Comparison of ENCODE assay signal across 1 cellular context in genomic region chr13:49996951-49997895, GRCh38.
TF ChIP-seq lines count a peak whose summit lies in the region.

TRIM13 (plus strand) TSS chr13:49997042; CDS start chr13:50011941, 14,899 bp downstream.

TF ChIP-seq in GM12878, 131 proteins besides CTCF, POLR2A, EP300 and RAD21 (continued from another document and continues in another):
- TF ChIP-seq PRDM15 (CRISPR knock-in tag; IDR thresholded peaks at IDR 0.05), result no peak
- TF ChIP-seq BCL11A (IDR thresholded peaks at IDR 0.05; ENCODE audit: low read depth, low read length), result 0 out of 2 replicates have a peak, but pooled peaks have one; percentile 6
- no peak for TF ChIP-seq TCF3 (IDR thresholded peaks at IDR 0.05; ENCODE audit: borderline replicate concordance, insufficient read depth, low read depth, low read length)
- TF ChIP-seq CREB1 (IDR thresholded peaks at IDR 0.05; ENCODE audit: low read depth), result no peak; the same call in none of the 2 replicates
- TF ChIP-seq GABPA (IDR thresholded peaks at IDR 0.05; ENCODE audit: low read depth), result no peak
- no peak for TF ChIP-seq FOXK2 (IDR thresholded peaks at IDR 0.05)
- TF ChIP-seq ZNF592 (IDR thresholded peaks at IDR 0.05), result no peak
- no peak for TF ChIP-seq ETV6 (conservative IDR thresholded peaks at IDR 0.05 in 1 of 2, IDR thresholded peaks at IDR 0.05 in 1 of 2; ENCODE audit: borderline replicate concordance in 1 of 2, low read depth in 1 of 2)
- TF ChIP-seq KAT2A (conservative IDR thresholded peaks at IDR 0.05; ENCODE audit: control insufficient read depth, low read depth, low read length), result no peak
- no peak for TF ChIP-seq REST (IDR thresholded peaks at IDR 0.05; ENCODE audit: low read depth, low read length)
- TF ChIP-seq CBFB (IDR thresholded peaks at IDR 0.05; ENCODE audit: low read depth), result no peak
- TF ChIP-seq JUNB (IDR thresholded peaks at IDR 0.05), result no peak
- TF ChIP-seq MXI1 (IDR thresholded peaks at IDR 0.05; ENCODE audit: low read depth, low read length), result peak; percentile 13; the same call in 1 of the 2 replicates
- TF ChIP-seq CBX5 (IDR thresholded peaks at IDR 0.05; ENCODE audit: low read depth), result peak; percentile 65; the same call in 1 of the 2 replicates
- no peak for TF ChIP-seq ATF2 (IDR thresholded peaks at IDR 0.05; ENCODE audit: low read length)
- 0 out of 4 replicates have a peak, but pooled peaks of 1 of the 2 experiments have one; percentile 27 for TF ChIP-seq SRF (IDR thresholded peaks at IDR 0.05; ENCODE audit: low read depth in 2 of 2, low read length in 2 of 2)
- TF ChIP-seq ATF3 (IDR thresholded peaks at IDR 0.05; ENCODE audit: borderline replicate concordance, extremely low read depth, low read depth, low read length), result no peak
- peak; percentile 91 for TF ChIP-seq SMARCA5 (IDR thresholded peaks at IDR 0.05)
- no peak for TF ChIP-seq PAX8 (IDR thresholded peaks at IDR 0.05)
- TF ChIP-seq CBX3 (IDR thresholded peaks at IDR 0.05; ENCODE audit: borderline replicate concordance, low read depth), result no peak
- peak; percentile 87 for TF ChIP-seq POLR2AphosphoS5 (IDR thresholded peaks at IDR 0.05; ENCODE audit: low read length)
- TF ChIP-seq BRCA1 (IDR thresholded peaks at IDR 0.05; ENCODE audit: low read depth, low read length), result no peak
- peak; percentile 58 for TF ChIP-seq RELA (IDR thresholded peaks at IDR 0.05; ENCODE audit: borderline replicate concordance, partially characterized antibody)
- TF ChIP-seq HSF1 (IDR thresholded peaks at IDR 0.05; ENCODE audit: low read depth, low read length), result no peak
- 0 out of 2 replicates have a peak, but pooled peaks have one; percentile 43 for TF ChIP-seq ASH2L (IDR thresholded peaks at IDR 0.05; ENCODE audit: borderline replicate concordance, low read depth)
- no peak for TF ChIP-seq ZNF274 (IDR thresholded peaks at IDR 0.05; ENCODE audit: insufficient read depth, insufficient read length)
- TF ChIP-seq ZBTB11 (CRISPR knock-in tag; IDR thresholded peaks at IDR 0.05), result no peak
- TF ChIP-seq EED (IDR thresholded peaks at IDR 0.05; ENCODE audit: low read depth), result no peak
- no peak for TF ChIP-seq SMAD1 (IDR thresholded peaks at IDR 0.05; ENCODE audit: low read depth, partially characterized antibody)
- peak; percentile 56; the same call in 1 of the 2 replicates for TF ChIP-seq POLR2AphosphoS2 (IDR thresholded peaks at IDR 0.05; ENCODE audit: low read depth, low read length)
- no peak; the same call in 1 of the 2 replicates for TF ChIP-seq ZNF384 (IDR thresholded peaks at IDR 0.05; ENCODE audit: borderline replicate concordance, low read depth, low read length)
- peak; percentile 59; the same call in 1 of the 2 replicates for TF ChIP-seq FOXM1 (IDR thresholded peaks at IDR 0.05; ENCODE audit: low read depth, low read length)
- peak; percentile 39 for TF ChIP-seq RUNX3 (IDR thresholded peaks at IDR 0.05; ENCODE audit: low read length)
- TF ChIP-seq DPF2 (IDR thresholded peaks at IDR 0.05), result peak; percentile 40
- TF ChIP-seq MEF2B (IDR thresholded peaks at IDR 0.05; ENCODE audit: partially characterized antibody, poor library complexity, severe bottlenecking), result peak; percentile 16
- no peak for TF ChIP-seq ATF7 (IDR thresholded peaks at IDR 0.05; ENCODE audit: low read depth)
- TF ChIP-seq HCFC1 (IDR thresholded peaks at IDR 0.05; ENCODE audit: low read length), result no peak
- no peak for TF ChIP-seq JUND (IDR thresholded peaks at IDR 0.05; ENCODE audit: low read depth, low read length)
- TF ChIP-seq CHD4 (IDR thresholded peaks at IDR 0.05), result no peak
- no peak; the same call in 1 of the 2 replicates for TF ChIP-seq MTA3 (IDR thresholded peaks at IDR 0.05; ENCODE audit: borderline replicate concordance, low read length)
